In genomic region chr1:84995484-84996334, GRCh38 we compare ENCODE assay signal across 9 cellular contexts. TPM values are rescaled to one million over a fixed set of nuclear protein-coding genes. Genes with fewer than 3 reads are reported as not detected.
A peak's percentile ranks its signal among the peaks of the same experiment; 100 is the strongest.
DNase-seq lines count a peak whose midpoint lies in the region; ATAC-seq, FAIRE-seq and TF ChIP-seq lines count a peak whose summit lies in the region.
"Had no signal": no experiment of that assay in that cellular context is flagged by ENCODE, and none has a peak within 500 bp of the region (broad histone marks: within the 10 kb centered on the region; RNA-seq: fewer than 3 reads in every experiment).

No MANE protein-coding gene starts in this region.

- WGBS in mammary epithelial cell (ENCODE audit: low coverage, missing lambda C conversion rate) = 91% methylated on average over 10 of the region's 10 CpGs
- no CpG with 5 or more reads among the region's 10 CpGs for WGBS in mesendoderm (ENCODE audit: extremely low coverage, insufficient coverage, low lambda C conversion rate)
- WGBS in prostate gland = 80% methylated on average over 10 of the region's 10 CpGs

- H3K9ac ChIP-seq in mammary epithelial cell (ENCODE audit: insufficient read depth, low read length) (no peak overlapping the region), mesendoderm (ENCODE audit: low read length) (no peak overlapping the region)

- no peak overlapping the region for H2BK5ac ChIP-seq in mesendoderm (ENCODE audit: low read length)

- H3K4me3 ChIP-seq in mammary epithelial cell (replicated peaks in 1 of 3; ENCODE audit: insufficient read depth in 1 of 3, low read depth in 2 of 3, low read length in 3 of 3) (no peak overlapping the region), mesendoderm (ENCODE audit: low read length) (no peak overlapping the region), prostate gland (no peak overlapping the region)

- H3K79me1 ChIP-seq in mesendoderm (ENCODE audit: low read length) = no peaks in the 10 kb centered on the region

- peaks cover 14% of the 10 kb centered on the region for H3K4me1 ChIP-seq in mammary epithelial cell (ENCODE audit: insufficient read depth, low read length)
- no peaks in the 10 kb centered on the region for H3K4me1 ChIP-seq in mesendoderm (ENCODE audit: control insufficient read depth, low read depth, low read length)
- no peaks in the 10 kb centered on the region for H3K4me1 ChIP-seq in prostate gland (replicated peaks)

- H3K4me2 ChIP-seq in mammary epithelial cell (ENCODE audit: insufficient read depth, low read depth, low read length) (no peak overlapping the region), mesendoderm (ENCODE audit: low read length) (no peak overlapping the region)

- H3K4ac ChIP-seq in mesendoderm (ENCODE audit: low read depth, low read length) = no peak overlapping the region

- H3K27me3 ChIP-seq in mammary epithelial cell (ENCODE audit: insufficient read depth, low read length) (peaks cover 2% of the 10 kb centered on the region), mesendoderm (ENCODE audit: insufficient read depth, low read length, poor library complexity) (peaks cover 28% of the 10 kb centered on the region), prostate gland (replicated peaks; ENCODE audit: insufficient read depth) (no peaks in the 10 kb centered on the region)

- H4K5ac ChIP-seq in mesendoderm (ENCODE audit: low read length) = no peak overlapping the region

- DNase-seq in GM12891 (ENCODE audit: insufficient read length, low spot score) (no peak), GM20000 (ENCODE audit: low spot score) (peak; percentile 80), mammary epithelial cell (no peak), AG20443 (ENCODE audit: low spot score) (no peak), left lobe of liver (ENCODE audit: low spot score) (no peak), mesendoderm (no peak), prostate gland (ENCODE audit: low spot score) (no peak)

- no peak overlapping the region for H2BK15ac ChIP-seq in mesendoderm (replicated peaks; ENCODE audit: low read depth)

- no peak for TF ChIP-seq CTCF in GM20000 (IDR thresholded peaks at IDR 0.05; ENCODE audit: extremely low read depth, missing control alignments)
- no peak for TF ChIP-seq CTCF in mammary epithelial cell (conservative IDR thresholded peaks at IDR 0.05 in 1 of 2, IDR thresholded peaks at IDR 0.05 in 1 of 2; ENCODE audit: extremely low read depth in 1 of 2, insufficient read depth in 1 of 2, low read depth in 1 of 2, low read length in 2 of 2)
- no peak for TF ChIP-seq CTCF in prostate gland (IDR thresholded peaks at IDR 0.05)

- H2AFZ ChIP-seq in mammary epithelial cell (ENCODE audit: low read depth, low read length) = no peak overlapping the region

- H4K8ac ChIP-seq in mesendoderm (ENCODE audit: low read depth, low read length) = no peak overlapping the region

- H3K56ac ChIP-seq in mesendoderm (ENCODE audit: low read length) = no peak overlapping the region

- H3K36me3 ChIP-seq in mammary epithelial cell (ENCODE audit: insufficient read depth, low read length) (no peaks in the 10 kb centered on the region), mesendoderm (ENCODE audit: control insufficient read depth, insufficient read depth, low read length) (no peaks in the 10 kb centered on the region), prostate gland (no peaks in the 10 kb centered on the region)

- CTCF ChIA-PET in mammary epithelial cell (lab: Charles Lee; ENCODE audit: low non-redundant PET) = no interaction called here

- H3K27ac ChIP-seq in mammary epithelial cell (ENCODE audit: insufficient read depth, low read depth, low read length) (no peak overlapping the region), mesendoderm (ENCODE audit: low read depth, low read length) (no peak overlapping the region), prostate gland (no peak overlapping the region)

- in situ Hi-C loops in mammary epithelial cell (cut with MboI; ENCODE audit: low sequenced_read_pairs in 2 of 2) = no loop called here

- dilution Hi-C loops in mammary epithelial cell (cut with HindIII; ENCODE audit: low sequenced_read_pairs) = no loop called here

- H4K20me1 ChIP-seq in mammary epithelial cell (ENCODE audit: insufficient read depth, low read length) = no peaks in the 10 kb centered on the region

- H3K18ac ChIP-seq in mesendoderm (ENCODE audit: low read length) = no peak overlapping the region

- intact Hi-C loops in mammary epithelial cell (cut with micrococcal nuclease) (loop anchor here (2.0 kb wide), 1 partner anchor 51 kb away; no protein-coding TSS in a partner anchor), prostate gland (cut with DNase I) (no loop called here)

- no peak overlapping the region for H2AK5ac ChIP-seq in mesendoderm (ENCODE audit: low read length)

- ATAC-seq in HG03439 (IDR thresholded peaks at IDR 0.05; ENCODE audit: unreplicated experiment) = peak; percentile 49
- no peak for ATAC-seq in left lobe of liver

- TSS peak; percentile 35 for BruUV-seq in mammary epithelial cell (replicated peaks; lab: Mats Ljungman, UMichigan)

- TF ChIP-seq POLR2A in GM12891 (IDR thresholded peaks at IDR 0.05; ENCODE audit: low read depth, low read length) (no peak; the same call in none of the 2 replicates), prostate gland (IDR thresholded peaks at IDR 0.05) (no peak)

- no peaks in the 10 kb centered on the region for H3K79me2 ChIP-seq in mammary epithelial cell (ENCODE audit: insufficient read depth, low read length)
- H3K79me2 ChIP-seq in mesendoderm (ENCODE audit: control insufficient read depth, insufficient read depth, low read length) = no peaks in the 10 kb centered on the region

- peak; percentile 95 for FAIRE-seq in GM12891 (lab: Jason Lieb, UNC)
- FAIRE-seq: K562 had no signal

- H3K9me3 ChIP-seq in mammary epithelial cell (replicated peaks; ENCODE audit: insufficient read depth, low read length) (no peaks in the 10 kb centered on the region), prostate gland (no peaks in the 10 kb centered on the region)

- no peak overlapping the region for H2BK120ac ChIP-seq in mesendoderm (ENCODE audit: low read depth, low read length)

- no peak overlapping the region for H3K23ac ChIP-seq in mesendoderm (ENCODE audit: low read length)

TF ChIP-seq in GM12891, 5 proteins besides CTCF, POLR2A, EP300 and RAD21:
- TF ChIP-seq PAX5 (IDR thresholded peaks at IDR 0.05; ENCODE audit: insufficient read depth, low read length, severe bottlenecking) (no peak), SPI1 (IDR thresholded peaks at IDR 0.05; ENCODE audit: low read depth, low read length) (peak; percentile 96), POU2F2 (IDR thresholded peaks at IDR 0.05; ENCODE audit: low read depth, low read length) (no peak), TAF1 (IDR thresholded peaks at IDR 0.05; ENCODE audit: low read depth, low read length) (0 out of 2 replicates have a peak, but pooled peaks have one; percentile 36), POLR2AphosphoS5 (IDR thresholded peaks at IDR 0.05; ENCODE audit: low read depth, low read length) (peak; percentile 36; the same call in 1 of the 2 replicates)

RNA-seq across cellular contexts. Expression of gene MCOLN2, which starts 1.2 kb away (rescaled TPM):
- polyA plus RNA-seq in GM12891 (2012; ENCODE audit: low read depth, missing spikeins) = 59.0 TPM
- 1 to 10 TPM; 1.2 to 1.6 TPM for total RNA-seq in mammary epithelial cell
- 1.9 TPM for polyA plus RNA-seq in mammary epithelial cell
- polyA minus RNA-seq in mammary epithelial cell = 1.6 TPM
- 0.33 TPM for total RNA-seq in left lobe of liver
- 0.32 TPM for polyA plus RNA-seq in mesendoderm (2013, experiment 1 of 2)
- polyA plus RNA-seq in mesendoderm (2013, experiment 2 of 2) = 0.45 TPM
- 1 to 10 TPM; 1.1 to 6.8 TPM for total RNA-seq in prostate gland
- polyA plus RNA-seq: K562 had no signal

RNA-seq across cellular contexts. Expression of gene MCOLN3, which starts 52.6 kb away (rescaled TPM):
- 2.6 TPM for polyA plus RNA-seq in GM12891 (2012; ENCODE audit: low read depth, missing spikeins)
- total RNA-seq in mammary epithelial cell = 10 to 100 TPM; 17.0 to 21.2 TPM
- 9.4 TPM for polyA plus RNA-seq in mammary epithelial cell
- 10.6 TPM for polyA minus RNA-seq in mammary epithelial cell
- total RNA-seq in left lobe of liver = 0.05 TPM
- polyA plus RNA-seq in mesendoderm (2013, experiment 1 of 2) = 0.84 TPM
- 1.1 TPM for polyA plus RNA-seq in mesendoderm (2013, experiment 2 of 2)
- 1 to 10 TPM in 1 of 2 donors, under 1 TPM in 1; 0.23 to 1.6 TPM for total RNA-seq in prostate gland
- total RNA-seq: K562 had no signal

Comparison
In these comparisons a context has a peak if more than half of its experiments do, and no peak if none do; other contexts are left out.
1. RNA of gene MCOLN3, which starts 52.6 kb away (total RNA-seq): 17.0 to 21.2 TPM in mammary epithelial cell; 0.23 to 1.6 TPM in prostate gland and 0.05 TPM in left lobe of liver (single experiment); every median in the first group is over 4 times any median in the second.